In genomic region chr6:110877154-110877564, GRCh38 we compare ENCODE assay signal across 8 cellular contexts. TPM values are rescaled to one million over a fixed set of nuclear protein-coding genes. Genes with fewer than 3 reads are reported as not detected.
DNase-seq lines count a peak whose midpoint lies in the region; ATAC-seq, FAIRE-seq and TF ChIP-seq lines count a peak whose summit lies in the region.

No MANE protein-coding gene starts in this region.

- H3K36me3 ChIP-seq in DOHH2 (ENCODE audit: control insufficient read depth, low read length) (peaks cover 68% of the 10 kb centered on the region), endothelial cell of umbilical vein (ENCODE audit: control insufficient read depth in 2 of 2, extremely low read depth in 1 of 2, insufficient read depth in 2 of 2, low read length in 2 of 2) (no peaks in the 10 kb centered on the region), trophoblast cell (ENCODE audit: control insufficient read depth in 1 of 2, insufficient read depth in 2 of 2, low read length in 2 of 2) (peaks cover 0 to 2% of the 10 kb centered on the region in 2 experiments)

- peak overlapping the region; percentile 63; the same call in 1 of the 2 replicates for H3K27ac ChIP-seq in DOHH2 (ENCODE audit: low read depth, low read length)
- peak overlapping the region; percentile 60 for H3K27ac ChIP-seq in endothelial cell of umbilical vein (ENCODE audit: insufficient read depth, low read depth, low read length)
- H3K27ac ChIP-seq in trophoblast cell (ENCODE audit: low read depth, low read length): no peak overlapping the region

- no peak overlapping the region for H2BK120ac ChIP-seq in trophoblast cell (ENCODE audit: insufficient read depth, low read length, poor library complexity)

- no TSS peak for BruUV-seq in endothelial cell of umbilical vein (replicated peaks; lab: Mats Ljungman, UMichigan)

- TF ChIP-seq CTCF in DOHH2 (IDR thresholded peaks at IDR 0.05; ENCODE audit: low read depth, low read length, poor library complexity, severe bottlenecking): no peak
- no peak for TF ChIP-seq CTCF in endothelial cell of umbilical vein (IDR thresholded peaks at IDR 0.05; ENCODE audit: extremely low read depth in 1 of 2, insufficient read depth in 1 of 2, low read depth in 1 of 2, low read length in 2 of 2)

- WGBS in trophoblast cell (ENCODE audit: extremely low coverage, insufficient coverage, insufficient read length): no CpG with 5 or more reads among the region's 8 CpGs

- no peaks in the 10 kb centered on the region; the same call in 1 of the 2 replicates for H3F3A ChIP-seq in DOHH2 (ENCODE audit: control insufficient read depth, insufficient read depth)

- H3K9me3 ChIP-seq in DOHH2 (ENCODE audit: control insufficient read depth, insufficient read depth, low read length) (no peaks in the 10 kb centered on the region), endothelial cell of umbilical vein (replicated peaks; ENCODE audit: control insufficient read depth, insufficient read depth, low read length) (no peaks in the 10 kb centered on the region), trophoblast cell (ENCODE audit: insufficient read depth, low read depth, low read length) (no peaks in the 10 kb centered on the region)

- peak overlapping the region; percentile 97 for H3K4ac ChIP-seq in trophoblast cell (ENCODE audit: low read depth, low read length)

- no peak overlapping the region for H4K8ac ChIP-seq in trophoblast cell (ENCODE audit: low read depth, low read length)

- intact Hi-C loops in endothelial cell of umbilical vein (cut with micrococcal nuclease): no loop called here

- no peak for ATAC-seq in HG03045 (IDR thresholded peaks at IDR 0.05; ENCODE audit: unreplicated experiment)

- TF ChIP-seq POLR2A in endothelial cell of umbilical vein (IDR thresholded peaks at IDR 0.05; ENCODE audit: low read depth, low read length): no peak

- H2AFZ ChIP-seq in endothelial cell of umbilical vein (ENCODE audit: low read depth, low read length) (no peak overlapping the region), trophoblast cell (ENCODE audit: insufficient read depth, low read length, poor library complexity) (no peak overlapping the region)

- H4K20me1 ChIP-seq in DOHH2 (ENCODE audit: control insufficient read depth, insufficient read depth, low read depth, low read length) (peaks cover 53% of the 10 kb centered on the region), endothelial cell of umbilical vein (replicated peaks; ENCODE audit: control insufficient read depth, extremely low read depth, insufficient read depth, low read length) (peaks cover 21% of the 10 kb centered on the region)

- H3K23ac ChIP-seq in trophoblast cell (ENCODE audit: low read length): no peak overlapping the region

- peaks cover 91% of the 10 kb centered on the region for H3K79me2 ChIP-seq in DOHH2 (ENCODE audit: control insufficient read depth, low read length)
- peaks cover 76% of the 10 kb centered on the region for H3K79me2 ChIP-seq in endothelial cell of umbilical vein (ENCODE audit: control insufficient read depth, insufficient read depth, low read length)
- H3K79me2 ChIP-seq in trophoblast cell (ENCODE audit: control insufficient read depth, insufficient read depth, low read length, poor library complexity): peaks cover 36% of the 10 kb centered on the region

- no peak overlapping the region for H2AK5ac ChIP-seq in trophoblast cell (ENCODE audit: low read length)

- no peaks in the 10 kb centered on the region for H3K27me3 ChIP-seq in DOHH2 (ENCODE audit: control insufficient read depth, low read length)
- H3K27me3 ChIP-seq in endothelial cell of umbilical vein (ENCODE audit: control insufficient read depth in 2 of 2, insufficient read depth in 2 of 2, low read length in 2 of 2): no peaks in the 10 kb centered on the region
- no peaks in the 10 kb centered on the region for H3K27me3 ChIP-seq in trophoblast cell (ENCODE audit: insufficient read depth, low read length)

- CTCF ChIA-PET in endothelial cell of umbilical vein (lab: Charles Lee): interaction anchor here (1.0 to 1.8 kb wide), 3 partner anchors 10 to 194 kb away, joined by 3 to 15 read pairs (median 3); no protein-coding TSS in a partner anchor

- no peak overlapping the region for H4K91ac ChIP-seq in trophoblast cell (ENCODE audit: low read depth, low read length)

- FAIRE-seq in endothelial cell of umbilical vein (lab: Jason Lieb, UNC): no peak

- H4K12ac ChIP-seq in trophoblast cell (ENCODE audit: low read depth, low read length): no peak overlapping the region

- no peaks in the 10 kb centered on the region for H3K9me1 ChIP-seq in endothelial cell of umbilical vein (replicated peaks; ENCODE audit: control insufficient read depth, extremely low read depth, insufficient read depth, low read length)

- peaks cover 64% of the 10 kb centered on the region for H3K4me1 ChIP-seq in DOHH2 (ENCODE audit: control insufficient read depth, low read length)
- H3K4me1 ChIP-seq in endothelial cell of umbilical vein (ENCODE audit: control insufficient read depth, extremely low read depth, insufficient read depth, low read length): peaks cover 38% of the 10 kb centered on the region
- peaks cover 2 to 7% of the 10 kb centered on the region in 2 experiments for H3K4me1 ChIP-seq in trophoblast cell (ENCODE audit: control insufficient read depth in 1 of 2, insufficient read depth in 2 of 2, low read length in 2 of 2)

- H2BK12ac ChIP-seq in trophoblast cell (ENCODE audit: low read length): no peak overlapping the region

- H3K4me3 ChIP-seq in DOHH2 (ENCODE audit: low read length) (peak overlapping the region; percentile 94), endothelial cell of umbilical vein (replicated peaks in 1 of 3; ENCODE audit: insufficient read depth in 1 of 3, low read depth in 1 of 3, low read length in 3 of 3) (peak overlapping the region; percentile 85 to 92 (median 90)), trophoblast cell (ENCODE audit: low read depth, low read length) (peak overlapping the region; percentile 60)

- peak overlapping the region; percentile 56 for H3K9ac ChIP-seq in endothelial cell of umbilical vein (replicated peaks; ENCODE audit: extremely low read depth, insufficient read depth, low read length)
- no peak overlapping the region for H3K9ac ChIP-seq in trophoblast cell (ENCODE audit: low read length)

- DNase-seq in OCI-M1 (lab: John Stamatoyannopoulos, UW): peak; percentile 64
- peak; percentile 31 for DNase-seq in endothelial cell of umbilical vein (ENCODE audit: low read depth, low spot score)
- peak in 1 of 2 donors; percentile 51 for DNase-seq in trophoblast cell
- no peak for DNase-seq in H4 (ENCODE audit: low spot score)
- no peak for DNase-seq in NCI-H2196 (lab: John Stamatoyannopoulos, UW; ENCODE audit: unreplicated experiment)
- no peak for DNase-seq in GM19240 (ENCODE audit: insufficient read length, low spot score)

- POLR2A ChIA-PET in endothelial cell of umbilical vein (lab: Charles Lee): interaction anchor here (1.4 to 1.6 kb wide), 2 partner anchors 62 to 81 kb away, joined by 11 to 15 read pairs; partner anchors contain the start of genes CDK19 and GTF3C6

- no peak overlapping the region for H2BK5ac ChIP-seq in trophoblast cell (ENCODE audit: low read depth, low read length, poor library complexity)

- H3K79me1 ChIP-seq in trophoblast cell (ENCODE audit: low read length): peaks cover 19% of the 10 kb centered on the region

- peak overlapping the region; percentile 89 for H3K4me2 ChIP-seq in DOHH2 (ENCODE audit: low read length)
- H3K4me2 ChIP-seq in endothelial cell of umbilical vein (ENCODE audit: insufficient read depth, low read length): peak overlapping the region; percentile 77
- peak overlapping the region; percentile 85 for H3K4me2 ChIP-seq in trophoblast cell (ENCODE audit: low read length)

- dilution Hi-C loops in endothelial cell of umbilical vein (cut with MboI; ENCODE audit: extremely low pct_ligation_motif_present, low sequenced_read_pairs): no loop called here

- no peaks in the 10 kb centered on the region for H3K9me2 ChIP-seq in DOHH2 (replicated peaks; ENCODE audit: control insufficient read depth, low read length)

- no peak overlapping the region for H3K18ac ChIP-seq in trophoblast cell (ENCODE audit: low read length)

- H3K14ac ChIP-seq in trophoblast cell (ENCODE audit: low read length): no peak overlapping the region

TF ChIP-seq in endothelial cell of umbilical vein, 7 proteins besides CTCF, POLR2A, EP300 and RAD21:
- TF ChIP-seq EZH2 (IDR thresholded peaks at IDR 0.05; ENCODE audit: borderline replicate concordance, low read depth, low read length, severe bottlenecking) (no peak), POLR2AphosphoS5 (IDR thresholded peaks at IDR 0.05; ENCODE audit: insufficient read depth, low read depth, low read length) (no peak), GATA2 (IDR thresholded peaks at IDR 0.05; ENCODE audit: insufficient read depth, insufficient read length, low read depth, low read length) (no peak), MYC (IDR thresholded peaks at IDR 0.05; ENCODE audit: low read depth, low read length) (no peak), FOS (IDR thresholded peaks at IDR 0.05; ENCODE audit: borderline replicate concordance, insufficient read depth, low read length) (no peak), JUN (IDR thresholded peaks at IDR 0.05; ENCODE audit: borderline replicate concordance, insufficient read depth, insufficient read length, low read depth) (no peak)
- TF ChIP-seq, protein P1, sequence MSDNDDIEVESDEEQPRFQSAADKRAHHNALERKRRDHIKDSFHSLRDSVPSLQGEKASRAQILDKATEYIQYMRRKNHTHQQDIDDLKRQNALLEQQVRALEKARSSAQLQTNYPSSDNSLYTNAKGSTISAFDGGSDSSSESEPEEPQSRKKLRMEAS (IDR thresholded peaks at IDR 0.05; ENCODE audit: insufficient read depth, insufficient read length): no peak

RNA-seq across cellular contexts. Expression of gene AMD1, which starts 2.6 kb away (rescaled TPM):
- 44.2 and 48.2 TPM in 2 replicates for total RNA-seq in endothelial cell of umbilical vein
- 10.7 and 13.1 TPM in 2 replicates for polyA plus RNA-seq in endothelial cell of umbilical vein
- 17.4 and 18.9 TPM in 2 replicates for polyA plus RNA-seq in endothelial cell of umbilical vein (2011; cell fraction: cytosol; rRNA removed)
- 11.1 and 20.7 TPM in 2 replicates for polyA plus RNA-seq in endothelial cell of umbilical vein (2011; cell fraction: nucleus; rRNA removed)
- 27.1 and 43.1 TPM in 2 replicates for polyA plus RNA-seq in endothelial cell of umbilical vein (2012)
- polyA minus RNA-seq in endothelial cell of umbilical vein: 22.0 and 26.9 TPM in 2 replicates
- polyA minus RNA-seq in endothelial cell of umbilical vein (2011; cell fraction: cytosol; rRNA and poly(A)+ RNA removed): 72.6 TPM
- 16.7 and 26.7 TPM in 2 replicates for polyA minus RNA-seq in endothelial cell of umbilical vein (2011; cell fraction: nucleus; rRNA and poly(A)+ RNA removed)
- polyA plus RNA-seq in trophoblast cell (2013): 164 and 176 TPM in 2 replicates
- total RNA-seq in H4 (2014; rRNA removed; shearing (Covaris generic)): 58.9 and 69.0 TPM in 2 replicates

Comparison
In these comparisons a context has a peak if more than half of its experiments do, and no peak if none do; other contexts are left out.
1. DNase-seq: peak in OCI-M1 (single experiment) and endothelial cell of umbilical vein (single experiment); none in H4 (single experiment), NCI-H2196 (single experiment) and GM19240 (single experiment).
2. Peak in every context shown above with its lines, with median percentiles within 50 percentile points of each other: H3K4me2 ChIP-seq and H3K4me3 ChIP-seq.